ENCODE assay signal across 17 cellular contexts in the genomic region with DNA sequence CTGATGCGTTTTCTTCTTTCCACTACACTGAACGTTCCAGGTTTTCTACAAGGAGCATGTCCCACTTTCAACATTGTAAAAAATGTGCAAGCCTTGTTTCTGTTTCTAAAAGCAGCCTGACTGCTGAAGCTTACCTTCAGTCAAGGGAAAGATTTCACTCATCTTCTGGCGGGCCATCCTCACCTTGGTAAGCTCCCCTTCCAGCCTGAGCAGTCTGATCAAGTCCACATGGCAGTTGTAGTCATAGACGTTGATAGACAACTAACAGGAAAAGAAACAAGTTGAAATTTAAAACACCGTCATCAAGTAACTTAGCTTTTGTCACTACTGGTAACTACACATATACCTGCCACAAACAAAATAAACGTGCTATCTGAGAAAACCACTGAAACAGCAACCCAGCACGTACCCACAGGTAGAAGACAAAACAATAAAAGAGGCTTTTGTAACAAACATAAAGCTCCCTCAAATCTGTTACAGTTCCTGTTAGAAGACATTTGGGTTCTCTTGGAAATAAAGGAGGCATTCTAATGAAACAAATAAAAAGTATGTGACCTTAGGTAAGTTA. TPM values are rescaled to one million over a fixed set of nuclear protein-coding genes. Genes with fewer than 3 reads are reported as not detected.
A peak's percentile ranks its signal among the peaks of the same experiment; 100 is the strongest.
DNase-seq lines count a peak whose midpoint lies in the region; ATAC-seq and TF ChIP-seq lines count a peak whose summit lies in the region.
"Had no signal": no experiment of that assay in that cellular context is flagged by ENCODE, and none has a peak within 500 bp of the region (broad histone marks: within the 10 kb centered on the region; RNA-seq: fewer than 3 reads in every experiment).

No MANE protein-coding gene starts in this region.

- in situ Hi-C loops in G401 (cut with HindIII; ENCODE audit: low sequenced_read_pairs), result no loop called here

- intact Hi-C loops in CD8-positive, alpha-beta T cell (cut with DNase I, micrococcal nuclease), result no loop called here

- H3K27me3 ChIP-seq in CD8-positive, alpha-beta T cell (ENCODE audit: insufficient read depth, low read length), result no peaks in the 10 kb centered on the region

- POLR2A ChIA-PET in CD8-positive, alpha-beta T cell (lab: Charles Lee), result interaction anchor here (0.7 to 2.9 kb wide), 4 partner anchors 11 to 308 kb away, joined by 3 to 9 read pairs (median 6); a partner anchor contains a TSS
- POLR2A ChIA-PET in activated CD8-positive, alpha-beta T cell treated with anti-CD3 and anti-CD28 coated beads, Interleukin-2, amount 10 ng/mL, durations not matched to agents 7 days and 5 days (lab: Charles Lee), result interaction anchor here (0.5 to 1.5 kb wide), 2 partner anchors 12 to 503 kb away, joined by 3 to 11 read pairs; a partner anchor contains a TSS

- H3K4me1 ChIP-seq in CD8-positive, alpha-beta T cell (ENCODE audit: insufficient read depth, low read length), result peaks cover 15% of the 10 kb centered on the region

- H3K27ac ChIP-seq in CD8-positive, alpha-beta T cell (ENCODE audit: low read depth, low read length), result no peak overlapping the region
- H3K27ac ChIP-seq: PC-9 had no signal

- H3K4me3 ChIP-seq in CD8-positive, alpha-beta T cell (ENCODE audit: low read depth, low read length), result no peak overlapping the region
- peak overlapping the region; percentile 22; the same call in 1 of the 2 replicates for H3K4me3 ChIP-seq in GM12864 (ENCODE audit: low read depth, low read length)
- H3K4me3 ChIP-seq: PC-9 had no signal

- peaks cover 56% of the 10 kb centered on the region for H3K36me3 Mint-ChIP-seq in CD8-positive, alpha-beta T cell
- H3K36me3 Mint-ChIP-seq in activated CD8-positive, alpha-beta T cell treated with anti-CD3 and anti-CD28 coated beads, Interleukin-2, amount 10 ng/mL, durations not matched to agents 7 days and 5 days (ENCODE audit: low read depth), result peaks cover 44% of the 10 kb centered on the region

- peaks cover 24% of the 10 kb centered on the region for H3K36me3 ChIP-seq in CD8-positive, alpha-beta T cell (ENCODE audit: insufficient read depth, low read length)

- no peaks in the 10 kb centered on the region for H3K27me3 Mint-ChIP-seq in CD8-positive, alpha-beta T cell (ENCODE audit: low read depth)
- no peaks in the 10 kb centered on the region for H3K27me3 Mint-ChIP-seq in activated CD8-positive, alpha-beta T cell treated with anti-CD3 and anti-CD28 coated beads, Interleukin-2, amount 10 ng/mL, durations not matched to agents 7 days and 5 days (ENCODE audit: low read depth)

- DNase-seq in CD8-positive, alpha-beta T cell, result no peak
- DNase-seq in GM12864 (ENCODE audit: low read depth) (no peak), UCSD-AML1 (lab: John Stamatoyannopoulos, UW; ENCODE audit: unreplicated experiment) (no peak), T-helper 2 cell (no peak), G401 (ENCODE audit: low spot score) (no peak)
- DNase-seq in activated CD8-positive, alpha-beta T cell treated with anti-CD3 and anti-CD28 coated beads, Interleukin-2, amount 10 ng/mL, durations not matched to agents 7 days and 5 days, result peak; percentile 8
- DNase-seq: DMS 273 treated with DMSO at 0.1 percent for 48 hours; IMR-90; NCI-H1436 treated with DMSO at 0.1 percent for 48 hours; NCI-H2081 treated with DMSO at 0.1 percent for 48 hours; NCI-H2227 treated with DMSO at 0.1 percent for 48 hours; NCI-H526 treated with DMSO at 0.1 percent for 48 hours; NK-92 treated with Interleukin-12 subunit alpha and Interleukin-12 subunit beta, amount 100 ng/mL, for 24 hours; PC-9 had no signal

- no peak overlapping the region for H3K4me3 Mint-ChIP-seq in CD8-positive, alpha-beta T cell
- H3K4me3 Mint-ChIP-seq in activated CD8-positive, alpha-beta T cell treated with anti-CD3 and anti-CD28 coated beads, Interleukin-2, amount 10 ng/mL, durations not matched to agents 7 days and 5 days, result no peak overlapping the region

- H3K4me1 Mint-ChIP-seq in CD8-positive, alpha-beta T cell (ENCODE audit: low read depth), result peaks cover 48% of the 10 kb centered on the region
- peaks cover 37% of the 10 kb centered on the region for H3K4me1 Mint-ChIP-seq in activated CD8-positive, alpha-beta T cell treated with anti-CD3 and anti-CD28 coated beads, Interleukin-2, amount 10 ng/mL, durations not matched to agents 7 days and 5 days (ENCODE audit: low read depth)

- no peaks in the 10 kb centered on the region for H3K9me3 ChIP-seq in CD8-positive, alpha-beta T cell (ENCODE audit: low read length)

- no peak for TF ChIP-seq CTCF in CD8-positive, alpha-beta T cell (IDR thresholded peaks at IDR 0.05)
- no peak for TF ChIP-seq CTCF in GM12864 (IDR thresholded peaks at IDR 0.05; ENCODE audit: low read depth, low read length, missing control alignments)

- H3K9me3 Mint-ChIP-seq in CD8-positive, alpha-beta T cell, result no peaks in the 10 kb centered on the region
- no peaks in the 10 kb centered on the region for H3K9me3 Mint-ChIP-seq in activated CD8-positive, alpha-beta T cell treated with anti-CD3 and anti-CD28 coated beads, Interleukin-2, amount 10 ng/mL, durations not matched to agents 7 days and 5 days (ENCODE audit: insufficient read depth)

- peak overlapping the region; percentile 30 for H3K27ac Mint-ChIP-seq in CD8-positive, alpha-beta T cell
- H3K27ac Mint-ChIP-seq in activated CD8-positive, alpha-beta T cell treated with anti-CD3 and anti-CD28 coated beads, Interleukin-2, amount 10 ng/mL, durations not matched to agents 7 days and 5 days, result no peak overlapping the region

- CTCF ChIA-PET in CD8-positive, alpha-beta T cell (lab: Charles Lee), result no interaction called here
- CTCF ChIA-PET in activated CD8-positive, alpha-beta T cell treated with anti-CD3 and anti-CD28 coated beads, Interleukin-2, amount 10 ng/mL, durations not matched to agents 7 days and 5 days (lab: Charles Lee), result interaction anchor here (1.1 to 2.3 kb wide), 3 partner anchors 11 to 115 kb away, joined by 4 to 10 read pairs (median 5); a partner anchor contains a TSS

- no peak for ATAC-seq in CD8-positive, alpha-beta T cell
- ATAC-seq in HG03095 (IDR thresholded peaks at IDR 0.05; ENCODE audit: unreplicated experiment) (peak; percentile 45), GM18907 (IDR thresholded peaks at IDR 0.05; ENCODE audit: unreplicated experiment) (no peak)
- ATAC-seq in activated CD8-positive, alpha-beta T cell treated with anti-CD3 and anti-CD28 coated beads, Interleukin-2, amount 10 ng/mL, durations not matched to agents 7 days and 5 days, result no peak

RNA-seq across cellular contexts. Expression of a gene that starts 11.9 kb away (rescaled TPM):
- 100 to 1,000 TPM in 1 of 2 experiments, 10 to 100 TPM in 1; 95.3 to 109 TPM for total RNA-seq in CD8-positive, alpha-beta T cell
- 10 to 100 TPM; 67.9 to 76.9 TPM for total RNA-seq in activated CD8-positive, alpha-beta T cell treated with anti-CD3 and anti-CD28 coated beads, Interleukin-2, amount 10 ng/mL, durations not matched to agents 7 days and 5 days
- 61.3 and 72.8 TPM in 2 replicates for total RNA-seq in G401 (2014; rRNA removed; shearing (Covaris generic))

RNA-seq across cellular contexts. Expression of a gene that starts 13.4 kb away (rescaled TPM):
- 100 to 1,000 TPM; 254 to 260 TPM for total RNA-seq in CD8-positive, alpha-beta T cell
- total RNA-seq in activated CD8-positive, alpha-beta T cell treated with anti-CD3 and anti-CD28 coated beads, Interleukin-2, amount 10 ng/mL, durations not matched to agents 7 days and 5 days, result 10 to 100 TPM; 58.5 to 59.5 TPM
- 157 and 159 TPM in 2 replicates for total RNA-seq in G401 (2014; rRNA removed; shearing (Covaris generic))

RNA-seq across cellular contexts. Expression of a gene that starts 34.0 kb away (rescaled TPM):
- 1 to 10 TPM; 4.2 to 4.3 TPM for total RNA-seq in CD8-positive, alpha-beta T cell
- total RNA-seq in activated CD8-positive, alpha-beta T cell treated with anti-CD3 and anti-CD28 coated beads, Interleukin-2, amount 10 ng/mL, durations not matched to agents 7 days and 5 days, result 1 to 10 TPM; 4.6 to 5.2 TPM
- 1.0 and 1.7 TPM in 2 replicates for total RNA-seq in G401 (2014; rRNA removed; shearing (Covaris generic))

RNA-seq across cellular contexts. Expression of a gene that starts 48.8 kb away (rescaled TPM):
- 1 to 10 TPM; 1.2 to 1.9 TPM for total RNA-seq in CD8-positive, alpha-beta T cell
- total RNA-seq in activated CD8-positive, alpha-beta T cell treated with anti-CD3 and anti-CD28 coated beads, Interleukin-2, amount 10 ng/mL, durations not matched to agents 7 days and 5 days, result not detected
- 0.58 and 7.3 TPM in 2 replicates for total RNA-seq in G401 (2014; rRNA removed; shearing (Covaris generic))
- total RNA-seq: PC-9, SK-MEL-5 had no signal
